In genomic region chr5:91162534-91163381, GRCh38 we compare ENCODE assay signal across 8 cellular contexts.
DNase-seq lines count a peak whose midpoint lies in the region; ATAC-seq and TF ChIP-seq lines count a peak whose summit lies in the region.

No MANE protein-coding gene starts in this region.

- no peak for TF ChIP-seq CTCF in OCI-LY3 (IDR thresholded peaks at IDR 0.05; ENCODE audit: low read depth, low read length)
- TF ChIP-seq CTCF in heart right ventricle (IDR thresholded peaks at IDR 0.05): no peak
- no peak for TF ChIP-seq CTCF in gastrocnemius medialis (IDR thresholded peaks at IDR 0.05 in 4 of 5, conservative IDR thresholded peaks at IDR 0.05 in 1 of 5)
- no peak for TF ChIP-seq CTCF in OCI-LY7 (conservative IDR thresholded peaks at IDR 0.05; ENCODE audit: low read length)

- H3K9me2 ChIP-seq in OCI-LY7 (ENCODE audit: insufficient read depth, low read length): no peaks in the 10 kb centered on the region

- peak overlapping the region; percentile 31; the same call in 1 of the 2 replicates for H3K27ac ChIP-seq in OCI-LY3 (ENCODE audit: low read length)
- peak overlapping the region in 8 of 10 donors; percentile 16 to 87 (median 46) for H3K27ac ChIP-seq in heart right ventricle
- H3K27ac ChIP-seq in gastrocnemius medialis: peak overlapping the region in 2 of 4 donors; percentile 29 to 38
- no peak overlapping the region for H3K27ac ChIP-seq in OCI-LY7 (ENCODE audit: low read depth, low read length, poor library complexity, severe bottlenecking)

- CTCF ChIA-PET in OCI-LY7 (lab: Charles Lee; ENCODE audit: unreplicated experiment): no interaction called here

- H2AFZ ChIP-seq in OCI-LY3 (ENCODE audit: low read depth, low read length) (no peak overlapping the region), OCI-LY7 (ENCODE audit: low read length) (no peak overlapping the region)

- H3K4me2 ChIP-seq in OCI-LY3 (ENCODE audit: low read length): peak overlapping the region; percentile 73
- no peak overlapping the region for H3K4me2 ChIP-seq in OCI-LY7 (ENCODE audit: low read length)

- no peaks in the 10 kb centered on the region for H3K9me3 ChIP-seq in OCI-LY3 (ENCODE audit: insufficient read depth, low read length)
- no peaks in the 10 kb centered on the region for H3K9me3 ChIP-seq in heart right ventricle
- H3K9me3 ChIP-seq in gastrocnemius medialis: no peaks in the 10 kb centered on the region
- H3K9me3 ChIP-seq in OCI-LY7 (ENCODE audit: low read length): no peaks in the 10 kb centered on the region

- POLR2A ChIA-PET in OCI-LY7 (lab: Charles Lee): no interaction called here

- 48 to 67% methylated on average over 6 of the region's 6 CpGs for WGBS in heart right ventricle, 2 donors

- H4K20me1 ChIP-seq in OCI-LY3 (ENCODE audit: insufficient read depth, low read length) (no peaks in the 10 kb centered on the region), OCI-LY7 (ENCODE audit: insufficient read depth, low read length) (no peaks in the 10 kb centered on the region)

- intact Hi-C loops in heart right ventricle (cut with DNase I): loop anchor here in 2 of 10 donors (5.0 to 10.0 kb wide), 2 partner anchors 48 to 55 kb away; no protein-coding TSS in a partner anchor
- intact Hi-C loops in gastrocnemius medialis (cut with DNase I; ENCODE audit: low total_unique reads): no loop called here
- intact Hi-C loops in OCI-LY7 (cut with micrococcal nuclease; ENCODE audit: unreplicated experiment): no loop called here

- peak; percentile 83 for DNase-seq in activated effector memory CD4-positive, alpha-beta T cell treated with anti-CD3 and anti-CD28 coated beads, Interleukin-2, amount 50 U/mL, for 16 hours
- peak in 1 of 2 donors; percentile 59 for DNase-seq in heart right ventricle
- DNase-seq in gastrocnemius medialis: peak; percentile 42 to 61
- no peak for DNase-seq in NCI-H345 treated with DMSO at 0.1 percent for 48 hours (lab: John Stamatoyannopoulos, UW; ENCODE audit: unreplicated experiment)
- no peak for DNase-seq in OCI-LY7 (ENCODE audit: low spot score)

- in situ Hi-C loops in gastrocnemius medialis (cut with MboI; ENCODE audit: low sequenced_read_pairs in 4 of 4): no loop called here

- H3K4me3 ChIP-seq in OCI-LY3 (ENCODE audit: low read length) (peak overlapping the region; percentile 43; the same call in 1 of the 2 replicates), heart right ventricle (no peak overlapping the region), gastrocnemius medialis (no peak overlapping the region), OCI-LY7 (ENCODE audit: low read depth, low read length, poor library complexity, severe bottlenecking) (no peak overlapping the region)

- H3K79me2 ChIP-seq in OCI-LY3 (ENCODE audit: low read length) (no peaks in the 10 kb centered on the region), OCI-LY7 (ENCODE audit: insufficient read depth, low read depth, low read length) (no peaks in the 10 kb centered on the region)

- ATAC-seq in GM18858 (IDR thresholded peaks at IDR 0.05; ENCODE audit: unreplicated experiment) (peak; percentile 96), HG02970 (IDR thresholded peaks at IDR 0.05; ENCODE audit: low FRiP score, unreplicated experiment) (peak; percentile 98), heart right ventricle (peak; percentile 88 to 98 (median 94)), gastrocnemius medialis (peak; percentile 78 to 86)

- H3K9ac ChIP-seq in OCI-LY3 (ENCODE audit: low read length): no peak overlapping the region

- no TSS peak for BruUV-seq in OCI-LY7 (replicated peaks; lab: Mats Ljungman, UMichigan)

- H3K27me3 ChIP-seq in OCI-LY3 (ENCODE audit: low read depth, low read length): no peaks in the 10 kb centered on the region
- H3K27me3 ChIP-seq in heart right ventricle: no peaks in the 10 kb centered on the region
- no peaks in the 10 kb centered on the region for H3K27me3 ChIP-seq in gastrocnemius medialis

- TF ChIP-seq POLR2A in gastrocnemius medialis (IDR thresholded peaks at IDR 0.05): no peak

- peaks cover 29% of the 10 kb centered on the region for H3K4me1 ChIP-seq in OCI-LY3 (ENCODE audit: low read length)
- H3K4me1 ChIP-seq in heart right ventricle: peaks cover 3 to 31% (median 9%) of the 10 kb centered on the region in 9 donors
- H3K4me1 ChIP-seq in gastrocnemius medialis: peaks cover 0 to 9% of the 10 kb centered on the region in 2 donors
- H3K4me1 ChIP-seq in OCI-LY7 (ENCODE audit: insufficient read depth, low read length, poor library complexity, severe bottlenecking): no peaks in the 10 kb centered on the region

- H3K36me3 ChIP-seq in OCI-LY3 (replicated peaks; ENCODE audit: low read depth, low read length) (no peaks in the 10 kb centered on the region), heart right ventricle (no peaks in the 10 kb centered on the region), gastrocnemius medialis (no peaks in the 10 kb centered on the region), OCI-LY7 (ENCODE audit: insufficient read depth, low read length) (no peaks in the 10 kb centered on the region)

Comparison
In these comparisons a context has a peak if more than half of its experiments do, and no peak if none do; other contexts are left out.
1. DNase-seq: peak in activated effector memory CD4-positive, alpha-beta T cell treated with anti-CD3 and anti-CD28 coated beads, Interleukin-2, amount 50 U/mL, for 16 hours (single experiment) and gastrocnemius medialis (2 of 2); none in NCI-H345 treated with DMSO at 0.1 percent for 48 hours (single experiment) and OCI-LY7 (single experiment).
2. Peak in every context shown above with its lines, with median percentiles within 50 percentile points of each other: ATAC-seq.